In genomic region chr19:48487944-48488343, GRCh38 we compare ENCODE assay signal across 10 cellular contexts. TPM values are rescaled to one million over a fixed set of nuclear protein-coding genes. Genes with fewer than 3 reads are reported as not detected.
A peak's percentile ranks its signal among the peaks of the same experiment; 100 is the strongest.
DNase-seq lines count a peak whose midpoint lies in the region; ATAC-seq and TF ChIP-seq lines count a peak whose summit lies in the region.
"Had no signal": no experiment of that assay in that cellular context is flagged by ENCODE, and none has a peak within 500 bp of the region (broad histone marks: within the 10 kb centered on the region; RNA-seq: fewer than 3 reads in every experiment).

No MANE protein-coding gene starts in this region.

- no peak for ATAC-seq in GM21360 (IDR thresholded peaks at IDR 0.05; ENCODE audit: unreplicated experiment)
- no peak for ATAC-seq in CD4-positive, alpha-beta T cell (ENCODE audit: poor library complexity)

- H3K9me3 ChIP-seq in CD4-positive, alpha-beta T cell (ENCODE audit: control insufficient read depth, low read length): no peaks in the 10 kb centered on the region

- H3K27me3 Mint-ChIP-seq in CD4-positive, alpha-beta T cell: peaks cover 20% of the 10 kb centered on the region

- POLR2A ChIA-PET in CD4-positive, alpha-beta T cell (lab: Charles Lee): interaction anchor here (0.7 kb wide), 1 partner anchor 23 kb away, joined by 5 read pairs; no protein-coding TSS in a partner anchor

- CTCF ChIA-PET in CD4-positive, alpha-beta T cell (lab: Charles Lee): interaction anchor here (0.6 kb wide), 1 partner anchor 18 kb away, joined by 3 read pairs; no protein-coding TSS in a partner anchor

- peaks cover 28% of the 10 kb centered on the region for H3K4me1 Mint-ChIP-seq in CD4-positive, alpha-beta T cell (ENCODE audit: low read depth)

- H3K27me3 ChIP-seq in CD4-positive, alpha-beta T cell (ENCODE audit: control insufficient read depth, insufficient read depth, low read length): no peaks in the 10 kb centered on the region

- no peak overlapping the region for H3K4me3 ChIP-seq in retinal pigment epithelial cell (ENCODE audit: low read length)

- H3K9me3 Mint-ChIP-seq in CD4-positive, alpha-beta T cell: no peaks in the 10 kb centered on the region

- H3K4me3 Mint-ChIP-seq in CD4-positive, alpha-beta T cell: no peak overlapping the region

- DNase-seq in GM04503 (ENCODE audit: low read depth) (peak; percentile 63), SW 1271 (lab: John Stamatoyannopoulos, UW) (peak; percentile 55 to 81), glomerular visceral epithelial cell (ENCODE audit: extremely low spot score) (peak; percentile 90), retinal pigment epithelial cell (ENCODE audit: low read depth) (peak; percentile 66), GM19238 (ENCODE audit: insufficient read length, low spot score) (no peak), GM20000 (ENCODE audit: low spot score) (no peak)
- DNase-seq in CD4-positive, alpha-beta T cell: no peak
- DNase-seq: NCI-H510A treated with DMSO at 0.1 percent for 48 hours; stimulated activated CD4-positive, alpha-beta T cell treated with anti-CD3 and anti-CD28 coated beads, Interleukin-4, amount 100 ng/mL, for 1 hour had no signal

- intact Hi-C loops in CD4-positive, alpha-beta T cell (cut with DNase I, micrococcal nuclease): no loop called here

- no peak for TF ChIP-seq CTCF in retinal pigment epithelial cell (conservative IDR thresholded peaks at IDR 0.05; ENCODE audit: low read depth, low read length)
- TF ChIP-seq CTCF in GM20000 (IDR thresholded peaks at IDR 0.05; ENCODE audit: extremely low read depth, missing control alignments): no peak
- no peak for TF ChIP-seq CTCF in CD4-positive, alpha-beta T cell (IDR thresholded peaks at IDR 0.05)

- no peak overlapping the region for H3K27ac Mint-ChIP-seq in CD4-positive, alpha-beta T cell

- no peaks in the 10 kb centered on the region for H3K36me3 Mint-ChIP-seq in CD4-positive, alpha-beta T cell (ENCODE audit: low read depth)

- H3K27ac ChIP-seq in CD4-positive, alpha-beta T cell (ENCODE audit: low read depth, low read length): no peak overlapping the region

RNA-seq across cellular contexts. Expression of gene CYTH2, which starts 18.8 kb away (rescaled TPM):
- 10 to 100 TPM; 23.4 to 25.3 TPM for total RNA-seq in CD4-positive, alpha-beta T cell

RNA-seq across cellular contexts. Expression of gene LMTK3, which starts 23.7 kb away (rescaled TPM):
- total RNA-seq in CD4-positive, alpha-beta T cell: 10 to 100 TPM; 15.6 to 18.9 TPM

RNA-seq across cellular contexts. Expression of gene KCNJ14, which starts 32.6 kb away (rescaled TPM):
- total RNA-seq in CD4-positive, alpha-beta T cell: 1 to 10 TPM; 1.7 to 2.0 TPM

RNA-seq across cellular contexts. Expression of gene GRWD1, which starts 42.2 kb away (rescaled TPM):
- total RNA-seq in CD4-positive, alpha-beta T cell: 10 to 100 TPM; 21.4 to 21.7 TPM

Comparison
In these comparisons a context has a peak if more than half of its experiments do, and no peak if none do; other contexts are left out.
1. DNase-seq: peak in GM04503 (single experiment), SW 1271 (2 of 2), glomerular visceral epithelial cell (single experiment) and retinal pigment epithelial cell (single experiment); none in GM19238 (single experiment), GM20000 (single experiment) and CD4-positive, alpha-beta T cell (0 of 10).